8 cellular contexts compared by ENCODE assay signal in the genomic region with DNA sequence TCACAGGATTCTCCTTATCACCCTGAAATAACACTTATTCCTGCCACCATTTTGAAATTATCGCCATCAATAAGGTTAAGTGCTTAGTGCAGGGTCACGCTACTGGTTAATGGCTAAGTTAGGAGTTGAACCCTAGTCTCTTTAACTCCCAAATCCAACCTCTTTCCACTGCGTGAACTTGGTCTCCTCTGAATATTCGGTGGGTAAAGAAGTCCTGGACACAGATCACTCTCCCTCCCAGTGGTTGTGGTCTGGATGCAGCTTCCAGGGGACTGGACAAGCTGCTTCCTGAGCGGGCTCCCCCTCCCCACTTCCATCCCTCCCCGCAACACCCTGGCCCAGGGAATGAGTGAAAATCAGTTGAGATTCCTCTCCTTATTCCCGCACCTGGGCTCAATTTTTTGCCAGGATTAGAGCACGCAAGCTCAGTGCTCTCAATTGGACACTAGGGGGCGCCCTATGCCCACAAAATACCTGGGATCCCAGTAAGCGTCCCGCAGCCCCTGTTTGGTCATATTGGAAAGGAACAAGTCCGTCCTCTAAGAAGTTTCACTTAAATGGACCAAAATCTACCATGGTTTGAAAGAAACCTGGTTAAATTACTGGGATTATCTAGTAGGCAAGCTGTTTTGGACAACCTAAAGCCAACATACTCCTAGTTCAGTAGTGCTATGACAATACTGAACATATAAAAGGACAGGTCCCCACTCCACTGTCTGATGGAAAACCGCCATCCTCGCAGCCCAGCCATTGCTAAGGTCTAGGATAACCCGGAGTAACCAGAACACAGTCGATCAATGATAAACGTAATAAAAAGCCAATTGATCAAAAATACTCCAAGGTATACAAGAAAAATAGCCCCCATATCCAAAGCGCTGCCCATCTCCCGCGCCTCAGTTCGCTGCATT. TPM values are rescaled to one million over a fixed set of nuclear protein-coding genes. Genes with fewer than 3 reads are reported as not detected.
DNase-seq lines count a peak whose midpoint lies in the region; ATAC-seq and TF ChIP-seq lines count a peak whose summit lies in the region.

No MANE protein-coding gene starts in this region.

- TF ChIP-seq CTCF in BE2C (IDR thresholded peaks at IDR 0.05; ENCODE audit: low read depth, low read length), result peak; percentile 72
- peak; percentile 54 to 81 (median 64) for TF ChIP-seq CTCF in gastroesophageal sphincter (IDR thresholded peaks at IDR 0.05)
- TF ChIP-seq CTCF in thyroid gland (IDR thresholded peaks at IDR 0.05), result peak; percentile 71 to 89 (median 86)

- H3K27me3 ChIP-seq in BE2C (no peaks in the 10 kb centered on the region), gastroesophageal sphincter (no peaks in the 10 kb centered on the region), thyroid gland (no peaks in the 10 kb centered on the region)

- DNase-seq in BE2C (peak; percentile 69), RKO (ENCODE audit: low spot score) (peak; percentile 67), occipital lobe (lab: John Stamatoyannopoulos, UW) (peak; percentile 67), thyroid gland (peak; percentile 82 to 88)
- DNase-seq in activated effector memory CD4-positive, alpha-beta T cell treated with Interleukin-2 at 50 U/mL for 16 hours, result peak; percentile 48

- H3K27ac ChIP-seq in gastroesophageal sphincter (no peak overlapping the region), thyroid gland (no peak overlapping the region)

- TF ChIP-seq EP300 in Ishikawa (IDR thresholded peaks at IDR 0.05; ENCODE audit: borderline replicate concordance), result no peak
- no peak for TF ChIP-seq EP300 in gastroesophageal sphincter (IDR thresholded peaks at IDR 0.05)

- ATAC-seq in GM19351 (IDR thresholded peaks at IDR 0.05; ENCODE audit: unreplicated experiment), result peak; percentile 41
- peak; percentile 68 for ATAC-seq in gastroesophageal sphincter

- peak; percentile 94 for TF ChIP-seq RAD21 in Ishikawa (IDR thresholded peaks at IDR 0.05; ENCODE audit: low read depth)

- H3K36me3 ChIP-seq in BE2C (no peaks in the 10 kb centered on the region), gastroesophageal sphincter (no peaks in the 10 kb centered on the region), thyroid gland (no peaks in the 10 kb centered on the region)

- intact Hi-C loops in thyroid gland (cut with DNase I), result loop anchor here (2.0 kb wide), 1 partner anchor 21 kb away; no protein-coding TSS in a partner anchor

- H3K9me3 ChIP-seq in BE2C (no peaks in the 10 kb centered on the region), gastroesophageal sphincter (no peaks in the 10 kb centered on the region), thyroid gland (no peaks in the 10 kb centered on the region)

- H3K4me1 ChIP-seq in BE2C (no peaks in the 10 kb centered on the region), gastroesophageal sphincter (no peaks in the 10 kb centered on the region), thyroid gland (no peaks in the 10 kb centered on the region)

- 45 to 70% methylated on average over 15 to 16 of the region's 21 CpGs for WGBS in gastroesophageal sphincter (ENCODE audit: low coverage in 1 of 2), 2 donors
- WGBS in thyroid gland, 2 donors, result 46 to 49% methylated on average over 21 of the region's 21 CpGs

- TF ChIP-seq POLR2A in gastroesophageal sphincter (IDR thresholded peaks at IDR 0.05) (no peak), thyroid gland (IDR thresholded peaks at IDR 0.05) (no peak)

- H3K4me3 ChIP-seq in BE2C (ENCODE audit: low read depth, low read length) (no peak overlapping the region), gastroesophageal sphincter (no peak overlapping the region), thyroid gland (replicated peaks in 1 of 3) (no peak overlapping the region)

TF ChIP-seq in Ishikawa, 13 proteins besides CTCF, POLR2A, EP300 and RAD21:
- TF ChIP-seq TAF1 (IDR thresholded peaks at IDR 0.05; ENCODE audit: low read depth), result no peak
- no peak for TF ChIP-seq TEAD4 (IDR thresholded peaks at IDR 0.05)
- TF ChIP-seq, protein P1, sequence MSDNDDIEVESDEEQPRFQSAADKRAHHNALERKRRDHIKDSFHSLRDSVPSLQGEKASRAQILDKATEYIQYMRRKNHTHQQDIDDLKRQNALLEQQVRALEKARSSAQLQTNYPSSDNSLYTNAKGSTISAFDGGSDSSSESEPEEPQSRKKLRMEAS (IDR thresholded peaks at IDR 0.05), result no peak
- no peak for TF ChIP-seq CEBPB (IDR thresholded peaks at IDR 0.05)
- no peak for TF ChIP-seq TCF12 (IDR thresholded peaks at IDR 0.05; ENCODE audit: low read depth)
- TF ChIP-seq NFIC (IDR thresholded peaks at IDR 0.05), result no peak
- TF ChIP-seq FOXM1 (IDR thresholded peaks at IDR 0.05; ENCODE audit: borderline replicate concordance, low read depth), result no peak
- TF ChIP-seq CREB1 (IDR thresholded peaks at IDR 0.05; ENCODE audit: low read depth), result no peak
- TF ChIP-seq, protein P2, sequence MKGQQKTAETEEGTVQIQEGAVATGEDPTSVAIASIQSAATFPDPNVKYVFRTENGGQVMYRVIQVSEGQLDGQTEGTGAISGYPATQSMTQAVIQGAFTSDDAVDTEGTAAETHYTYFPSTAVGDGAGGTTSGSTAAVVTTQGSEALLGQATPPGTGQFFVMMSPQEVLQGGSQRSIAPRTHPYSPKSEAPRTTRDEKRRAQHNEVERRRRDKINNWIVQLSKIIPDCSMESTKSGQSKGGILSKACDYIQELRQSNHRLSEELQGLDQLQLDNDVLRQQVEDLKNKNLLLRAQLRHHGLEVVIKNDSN (IDR thresholded peaks at IDR 0.05), result no peak

RNA-seq across cellular contexts. Expression of a gene that starts 40.4 kb away (rescaled TPM):
- not detected for polyA plus RNA-seq in BE2C (2012; ENCODE audit: insufficient read depth, insufficient read length, low read depth)
- total RNA-seq in gastroesophageal sphincter (under 1 TPM in 3 of 4 donors, not detected in 1; 0.15 to 0.58 (median 0.31) TPM), occipital lobe (0.94 TPM), thyroid gland (under 1 TPM in 1 of 4 donors, not detected in 3; 0.54 TPM)
